ENCODE assay signal across 16 cellular contexts in the genomic region with DNA sequence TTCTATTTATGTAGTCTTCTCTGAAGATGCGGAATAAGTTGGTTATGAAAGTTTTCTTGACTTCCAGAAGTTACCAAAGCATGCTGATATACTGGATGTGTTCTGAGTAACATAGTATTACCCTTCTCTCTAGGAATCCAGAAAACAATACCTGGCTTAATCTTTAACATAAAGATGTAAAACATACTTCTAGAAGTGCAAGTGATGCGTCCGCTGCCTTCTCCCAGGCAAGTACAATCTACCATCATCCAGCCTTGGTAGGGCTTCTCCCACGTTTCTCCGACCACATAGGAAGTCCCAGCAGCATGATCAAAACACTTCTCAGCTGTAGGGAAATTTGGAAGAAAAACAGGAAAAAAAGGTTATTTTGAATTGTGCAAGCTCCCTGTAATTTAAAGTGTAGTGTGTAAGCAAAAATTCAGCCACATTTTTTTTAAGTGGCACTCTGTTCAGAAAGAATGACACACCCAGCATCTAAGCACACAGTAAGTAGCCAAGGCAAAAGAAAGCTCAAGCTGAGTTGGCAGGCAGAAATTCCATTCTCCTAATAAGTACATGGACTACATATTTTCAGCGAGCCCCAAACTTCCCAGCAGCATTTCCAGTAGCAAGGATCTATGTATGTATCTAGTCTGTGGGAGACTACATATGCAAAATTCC. TPM values are rescaled to one million over a fixed set of nuclear protein-coding genes. Genes with fewer than 3 reads are reported as not detected.
A peak's percentile ranks its signal among the peaks of the same experiment; 100 is the strongest.
DNase-seq lines count a peak whose midpoint lies in the region; ATAC-seq, FAIRE-seq and TF ChIP-seq lines count a peak whose summit lies in the region.
"Had no signal": no experiment of that assay in that cellular context is flagged by ENCODE, and none has a peak within 500 bp of the region (broad histone marks: within the 10 kb centered on the region; RNA-seq: fewer than 3 reads in every experiment).

No MANE protein-coding gene starts in this region.

- dilution Hi-C loops in IMR-90 (cut with HindIII; ENCODE audit: low sequenced_read_pairs, unreplicated experiment) = no loop called here

- H2BK20ac ChIP-seq in IMR-90 (ENCODE audit: low read depth, low read length) = no peak overlapping the region

- H3K9me3 Mint-ChIP-seq in endothelial cell (ENCODE audit: unreplicated experiment) = no peaks in the 10 kb centered on the region
- H3K9me3 Mint-ChIP-seq: activated naive CD8-positive, alpha-beta T cell treated with anti-CD3 and anti-CD28 coated beads, Interleukin-2, amount 50 U/mL, for 24 hours; natural killer cell had no signal

- H4K20me1 ChIP-seq in IMR-90 (ENCODE audit: insufficient read depth, low read length) = peaks cover 13% of the 10 kb centered on the region

- H3K9me3 ChIP-seq in IMR-90 (ENCODE audit: control insufficient read depth, insufficient read depth, low read length) (no peaks in the 10 kb centered on the region), mesenchymal stem cell (ENCODE audit: control insufficient read depth, low read length) (no peaks in the 10 kb centered on the region), small intestine (ENCODE audit: control insufficient read depth, low read depth) (no peaks in the 10 kb centered on the region)

- peak; percentile 49 for DNase-seq in A172 (ENCODE audit: low spot score)
- DNase-seq in IMR-90 = peak; percentile 71
- no peak for DNase-seq in endothelial cell (ENCODE audit: low spot score)
- DNase-seq in mesenchymal stem cell = peak; percentile 55
- DNase-seq in SHP77 treated with DMSO at 0.1 percent for 48 hours (lab: John Stamatoyannopoulos, UW) = no peak
- DNase-seq in small intestine = no peak
- DNase-seq in NCI-H2227 treated with DMSO at 0.1 percent for 48 hours (lab: John Stamatoyannopoulos, UW) = no peak
- DNase-seq in NCI-H82 (lab: John Stamatoyannopoulos, UW) = no peak
- DNase-seq: activated naive CD8-positive, alpha-beta T cell treated with anti-CD3 and anti-CD28 coated beads, Interleukin-2, amount 50 U/mL, for 24 hours; AML-193; DMS79 treated with DMSO at 0.1 percent for 48 hours; effector memory CD8-positive, alpha-beta T cell; natural killer cell; WERI-Rb-1 had no signal

- H3K36me3 Mint-ChIP-seq in endothelial cell (ENCODE audit: low read depth, unreplicated experiment) = peaks cover 52% of the 10 kb centered on the region
- H3K36me3 Mint-ChIP-seq: natural killer cell had no signal

- H4K91ac ChIP-seq in IMR-90 (ENCODE audit: insufficient read depth, low read depth, low read length) (peak overlapping the region; percentile 51), mesenchymal stem cell (ENCODE audit: low read length) (no peak overlapping the region)

- H3K4me3 ChIP-seq in IMR-90 (ENCODE audit: insufficient read depth, low read depth, low read length) = no peak overlapping the region; the same call in 1 of the 2 replicates
- H3K4me3 ChIP-seq in mesenchymal stem cell (ENCODE audit: insufficient read depth in 1 of 2, low read depth in 1 of 2, low read length in 2 of 2) = peak overlapping the region in 1 of 2 experiments; percentile 91
- H3K4me3 ChIP-seq in small intestine (ENCODE audit: low read depth in 1 of 2, low read length in 2 of 2) = no peak overlapping the region
- H3K4me3 ChIP-seq: SK-N-MC had no signal

- no peak overlapping the region for H2AFZ ChIP-seq in IMR-90 (replicated peaks; ENCODE audit: low read length, poor library complexity)
- no peak overlapping the region for H2AFZ ChIP-seq in mesenchymal stem cell (ENCODE audit: low read depth, low read length)

- H3K23ac ChIP-seq in IMR-90 (ENCODE audit: low read depth, low read length) (no peak overlapping the region), mesenchymal stem cell (ENCODE audit: low read length in 2 of 2) (no peak overlapping the region)

- peak; percentile 41; the same call in 1 of the 2 replicates for TF ChIP-seq POLR2A in IMR-90 (IDR thresholded peaks at IDR 0.05; ENCODE audit: low read depth, low read length)

- H3K79me1 ChIP-seq in IMR-90 (ENCODE audit: low read depth in 1 of 2, low read length in 2 of 2) (peaks cover 25 to 53% of the 10 kb centered on the region in 2 experiments), mesenchymal stem cell (replicated peaks; ENCODE audit: low read length, poor library complexity, severe bottlenecking) (no peaks in the 10 kb centered on the region)

- H2AK9ac ChIP-seq in IMR-90 (replicated peaks; ENCODE audit: low read depth, low read length, poor library complexity) = no peak overlapping the region

- H3K27me3 ChIP-seq in IMR-90 (ENCODE audit: control insufficient read depth, insufficient read depth, low read length) = no peaks in the 10 kb centered on the region
- no peaks in the 10 kb centered on the region for H3K27me3 ChIP-seq in mesenchymal stem cell (ENCODE audit: control insufficient read depth in 1 of 2, insufficient read depth in 1 of 2, low read length in 2 of 2)
- H3K27me3 ChIP-seq in small intestine (ENCODE audit: control insufficient read depth in 2 of 2, insufficient read depth in 2 of 2, low read length in 2 of 2) = peaks cover 0 to 2% of the 10 kb centered on the region in 2 donors

- H2BK5ac ChIP-seq in IMR-90 (ENCODE audit: low read depth, low read length, poor library complexity, severe bottlenecking) (peak overlapping the region; percentile 88), mesenchymal stem cell (ENCODE audit: low read depth, low read length, poor library complexity, severe bottlenecking) (peak overlapping the region; percentile 19)

- peak overlapping the region; percentile 22 to 41; a peak in 3 of 4 replicates for H4K8ac ChIP-seq in IMR-90 (ENCODE audit: low read depth in 2 of 2, low read length in 2 of 2)
- no peak overlapping the region for H4K8ac ChIP-seq in mesenchymal stem cell (ENCODE audit: low read length)

- H4K5ac ChIP-seq in IMR-90 (ENCODE audit: low read depth, low read length) = no peak overlapping the region

- H3K9me1 ChIP-seq in IMR-90 (ENCODE audit: insufficient read depth, low read length) = peaks cover 15% of the 10 kb centered on the region

- TF ChIP-seq CTCF in IMR-90 (conservative IDR thresholded peaks at IDR 0.05; ENCODE audit: low read depth, low read length) (no peak), endothelial cell (IDR thresholded peaks at IDR 0.05; ENCODE audit: unreplicated experiment) (no peak)

- H2AK5ac ChIP-seq in IMR-90 (ENCODE audit: low read depth, low read length) = 0 out of 2 replicates have a peak overlapping the region, but pooled peaks have one; percentile 11
- no peak overlapping the region for H2AK5ac ChIP-seq in mesenchymal stem cell (ENCODE audit: low read length, severe bottlenecking)

- H2BK15ac ChIP-seq in IMR-90 (ENCODE audit: low read depth, low read length) (no peak overlapping the region), mesenchymal stem cell (ENCODE audit: low read depth, poor library complexity, severe bottlenecking) (no peak overlapping the region)

- in situ Hi-C loops in IMR-90 (cut with MboI; ENCODE audit: low sequenced_read_pairs) = loop anchor here (10.0 kb wide), 1 partner anchor 484 kb away; no protein-coding TSS in a partner anchor

- peak overlapping the region; percentile 18 for H3K4me3 Mint-ChIP-seq in endothelial cell (ENCODE audit: unreplicated experiment)
- H3K4me3 Mint-ChIP-seq: activated naive CD8-positive, alpha-beta T cell treated with anti-CD3 and anti-CD28 coated beads, Interleukin-2, amount 50 U/mL, for 24 hours; effector memory CD8-positive, alpha-beta T cell; natural killer cell had no signal

- H3K27ac ChIP-seq in IMR-90 (ENCODE audit: insufficient read depth, low read length) (peak overlapping the region; percentile 73), mesenchymal stem cell (ENCODE audit: low read length, poor library complexity, severe bottlenecking) (peak overlapping the region; percentile 79), small intestine (ENCODE audit: low read depth in 1 of 2, low read length in 1 of 2) (no peak overlapping the region)
- H3K27ac ChIP-seq: SK-N-MC, WERI-Rb-1 had no signal

- CTCF ChIA-PET in IMR-90 (lab: Yijun Ruan, JAX) = interaction anchor here (0.6 to 1.1 kb wide), 5 partner anchors 9 to 441 kb away, joined by 3 to 10 read pairs (median 3); no protein-coding TSS in a partner anchor

- H3K9ac ChIP-seq in IMR-90 (ENCODE audit: low read depth, low read length) = peak overlapping the region; percentile 51
- peak overlapping the region; percentile 99 for H3K9ac ChIP-seq in mesenchymal stem cell (ENCODE audit: low read length)

- H3K14ac ChIP-seq in IMR-90 (replicated peaks; ENCODE audit: low read depth, low read length) = peak overlapping the region; percentile 39; the same call in 1 of the 2 replicates
- no peak overlapping the region for H3K14ac ChIP-seq in mesenchymal stem cell (ENCODE audit: low read length in 2 of 2)

- no peak overlapping the region for H3K27ac Mint-ChIP-seq in endothelial cell (ENCODE audit: unreplicated experiment)
- H3K27ac Mint-ChIP-seq: activated naive CD8-positive, alpha-beta T cell treated with anti-CD3 and anti-CD28 coated beads, Interleukin-2, amount 50 U/mL, for 24 hours; effector memory CD8-positive, alpha-beta T cell; natural killer cell had no signal

- H3K18ac ChIP-seq in IMR-90 (ENCODE audit: low read depth, low read length) (peak overlapping the region; percentile 10; the same call in 1 of the 2 replicates), mesenchymal stem cell (ENCODE audit: low read depth in 1 of 2, low read length in 2 of 2) (no peak overlapping the region)

- H3K4me1 Mint-ChIP-seq in endothelial cell (ENCODE audit: unreplicated experiment) = peaks cover 38% of the 10 kb centered on the region

- H3K36me3 ChIP-seq in IMR-90 (ENCODE audit: control insufficient read depth, insufficient read depth, low read length) (peaks cover 54% of the 10 kb centered on the region), mesenchymal stem cell (ENCODE audit: control insufficient read depth in 1 of 2, insufficient read depth in 2 of 2, low read depth in 1 of 2, low read length in 2 of 2) (peaks cover 18 to 93% of the 10 kb centered on the region in 2 experiments), small intestine (ENCODE audit: control insufficient read depth in 2 of 2, insufficient read depth in 2 of 2, low read length in 2 of 2) (no peaks in the 10 kb centered on the region)
- H3K36me3 ChIP-seq: WERI-Rb-1 had no signal

- H3K4me2 ChIP-seq in IMR-90 (ENCODE audit: low read depth, low read length) (peak overlapping the region; percentile 15), mesenchymal stem cell (ENCODE audit: low read length, poor library complexity, severe bottlenecking) (peak overlapping the region; percentile 53)

- intact Hi-C loops in IMR-90 (cut with micrococcal nuclease) = loop anchor here (1.0 kb wide), 1 partner anchor 263 kb away; no protein-coding TSS in a partner anchor

- POLR2A ChIA-PET in IMR-90 (lab: Charles Lee; ENCODE audit: unreplicated experiment) = interaction anchor here (1.1 to 1.2 kb wide), 2 partner anchors 97 to 446 kb away, joined by 3 read pairs; no protein-coding TSS in a partner anchor

- no peak overlapping the region for H3K56ac ChIP-seq in IMR-90 (ENCODE audit: extremely low read depth, insufficient read depth, low read length)

- H2BK12ac ChIP-seq in mesenchymal stem cell (ENCODE audit: low read length in 2 of 2) = no peak overlapping the region

- ATAC-seq in IMR-90 (ENCODE audit: low read depth) = peak; percentile 33
- ATAC-seq: activated naive CD8-positive, alpha-beta T cell treated with anti-CD3 and anti-CD28 coated beads, Interleukin-2, amount 50 U/mL, for 24 hours; effector memory CD8-positive, alpha-beta T cell; natural killer cell had no signal

- FAIRE-seq in small intestine (lab: Jason Lieb, UNC) = no peak
- FAIRE-seq: urothelium cell line had no signal

- peak overlapping the region; percentile 55 for H3K4ac ChIP-seq in IMR-90 (ENCODE audit: low read depth, low read length)
- H3K4ac ChIP-seq in mesenchymal stem cell (ENCODE audit: low read depth in 1 of 2, low read length in 2 of 2) = no peak overlapping the region

- peaks cover 4% of the 10 kb centered on the region for H3K27me3 Mint-ChIP-seq in endothelial cell (ENCODE audit: unreplicated experiment)

- no CpG with 5 or more reads among the region's 6 CpGs for WGBS in IMR-90 (ENCODE audit: extremely low coverage in 2 of 2, insufficient read length in 1 of 2), 2 experiments
- WGBS in mesenchymal stem cell = 92% methylated on average over 2 of the region's 6 CpGs
- 66 to 78% (median 69%) methylated on average over 6 of the region's 6 CpGs for WGBS in small intestine, 3 donors

- H3K4me1 ChIP-seq in IMR-90 (ENCODE audit: control insufficient read depth, insufficient read depth, low read length) = peaks cover 8% of the 10 kb centered on the region
- peaks cover 6% of the 10 kb centered on the region for H3K4me1 ChIP-seq in mesenchymal stem cell (ENCODE audit: control insufficient read depth, insufficient read depth, low read depth, low read length)
- H3K4me1 ChIP-seq in small intestine (ENCODE audit: control insufficient read depth in 2 of 2, insufficient read depth in 1 of 2, low read depth in 1 of 2, low read length in 1 of 2) = no peaks in the 10 kb centered on the region

- BruUV-seq in IMR-90 (replicated peaks; lab: Mats Ljungman, UMichigan) = no TSS peak

- H2BK120ac ChIP-seq in IMR-90 (ENCODE audit: low read depth, low read length) = peak overlapping the region; percentile 21; the same call in 1 of the 2 replicates
- no peak overlapping the region for H2BK120ac ChIP-seq in mesenchymal stem cell (ENCODE audit: low read depth, low read length)

- TF ChIP-seq RAD21 in IMR-90 (IDR thresholded peaks at IDR 0.05; ENCODE audit: low read length) = no peak

RNA-seq across cellular contexts. Expression of a gene that starts 5.2 kb away (rescaled TPM):
- 15.5 and 17.2 TPM in 2 replicates for total RNA-seq in A172 (2014; rRNA removed; shearing (Covaris generic))
- 7,693 and 8,243 TPM in 2 replicates for total RNA-seq in IMR-90 (2012; rRNA removed)
- polyA plus RNA-seq in IMR-90 (2012; rRNA removed) = 11,046 and 13,004 TPM in 2 replicates
- 4,918 and 6,925 TPM in 2 replicates for polyA plus RNA-seq in IMR-90 (2012; cell fraction: cytosol; rRNA removed)
- 23,704 and 31,508 TPM in 2 replicates for polyA plus RNA-seq in IMR-90 (2012; cell fraction: nucleus; rRNA removed; ENCODE audit: low replicate concordance)
- 1,159 TPM for total RNA-seq in endothelial cell (ENCODE audit: unreplicated experiment)
- 1,493 TPM for polyA plus RNA-seq in mesenchymal stem cell (2013, experiment 1 of 2)
- 1,327 TPM for polyA plus RNA-seq in mesenchymal stem cell (2013, experiment 2 of 2)
- polyA plus RNA-seq in small intestine = 10 to 100 TPM in 2 of 3 donors, 1 to 10 TPM in 1; 4.2 to 90.6 (median 14.9) TPM

Comparison
In these comparisons a context has a peak if more than half of its experiments do, and no peak if none do; other contexts are left out.
1. DNase-seq: peak in A172 (single experiment), IMR-90 (single experiment) and mesenchymal stem cell (single experiment); none in endothelial cell (single experiment), SHP77 treated with DMSO at 0.1 percent for 48 hours (single experiment), small intestine (single experiment), NCI-H2227 treated with DMSO at 0.1 percent for 48 hours (single experiment) and NCI-H82 (single experiment).
2. H3K27ac ChIP-seq: peak in IMR-90 (single experiment) and mesenchymal stem cell (single experiment); none in small intestine (0 of 2).
3. RNA of a gene that starts 5.2 kb away (total RNA-seq): 7,693 to 8,243 TPM in IMR-90 and 1,159 TPM in endothelial cell (single experiment); 15.5 to 17.2 TPM in A172; every median in the first group is over 10 times any median in the second.